8 cellular contexts compared by ENCODE assay signal in the genomic region with DNA sequence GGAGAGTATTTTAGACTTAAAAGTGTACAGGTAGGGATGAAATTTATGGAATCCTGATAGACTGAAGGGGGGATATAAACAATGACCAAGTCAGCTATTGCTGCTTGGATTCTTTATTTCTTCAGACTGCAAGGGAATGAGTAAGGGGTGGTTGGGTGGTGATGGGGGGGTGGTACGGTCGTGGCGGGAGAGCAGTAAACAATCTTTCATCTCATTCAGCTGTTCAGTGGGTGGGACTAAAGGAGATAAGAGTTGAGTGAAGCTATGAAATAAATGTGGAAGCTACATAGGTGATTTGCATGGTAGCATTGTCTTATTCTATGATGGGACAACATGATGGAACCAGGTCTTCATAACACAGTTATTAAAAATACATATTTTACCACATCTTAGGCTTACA. TPM values are rescaled to one million over a fixed set of nuclear protein-coding genes. Genes with fewer than 3 reads are reported as not detected.
A peak's percentile ranks its signal among the peaks of the same experiment; 100 is the strongest.
DNase-seq lines count a peak whose midpoint lies in the region; ATAC-seq, FAIRE-seq and TF ChIP-seq lines count a peak whose summit lies in the region.

No MANE protein-coding gene starts in this region.

- peak overlapping the region; percentile 96 for H3K27ac Mint-ChIP-seq in nephron progenitor cell

- H3K4me1 Mint-ChIP-seq in nephron progenitor cell, result peaks cover 41% of the 10 kb centered on the region

- peak overlapping the region; percentile 98 for H3K4me3 Mint-ChIP-seq in nephron progenitor cell

- H3K9me3 Mint-ChIP-seq in nephron progenitor cell, result peaks cover 10% of the 10 kb centered on the region

- TF ChIP-seq POLR2A in GM12892 (IDR thresholded peaks at IDR 0.05; ENCODE audit: low read depth, low read length), result no peak

- no peak for ATAC-seq in GM18907 (IDR thresholded peaks at IDR 0.05; ENCODE audit: unreplicated experiment)

- H3K27me3 Mint-ChIP-seq in nephron progenitor cell (ENCODE audit: low read depth, poor library complexity), result no peaks in the 10 kb centered on the region

- H3K27ac ChIP-seq in caudate nucleus (ENCODE audit: low read depth, low read length), result peak overlapping the region; percentile 99

- peak; percentile 30 for DNase-seq in Daoy (ENCODE audit: low read depth)
- DNase-seq in NCI-H82 (lab: John Stamatoyannopoulos, UW), result peak; percentile 68
- no peak for DNase-seq in caudate nucleus (lab: John Stamatoyannopoulos, UW)
- DNase-seq in nephron progenitor cell, result peak; percentile 9
- DNase-seq in glomerular visceral epithelial cell (ENCODE audit: extremely low spot score), result no peak
- no peak for DNase-seq in GM12892 (ENCODE audit: insufficient read length)
- DNase-seq in EL, result no peak

- no peak for FAIRE-seq in GM12892 (lab: Jason Lieb, UNC)

- no peak for TF ChIP-seq CTCF in nephron progenitor cell (IDR thresholded peaks at IDR 0.05)

- H3K36me3 Mint-ChIP-seq in nephron progenitor cell (ENCODE audit: low read depth), result peaks cover 28% of the 10 kb centered on the region

RNA-seq across cellular contexts. Expression of a gene that starts 1.8 kb away (rescaled TPM):
- 543 and 627 TPM in 2 replicates for total RNA-seq in Daoy (2014; rRNA removed; shearing (Covaris generic))
- 418 TPM for polyA plus RNA-seq in GM12892 (2012; ENCODE audit: missing spikeins)

Comparison
In these comparisons a context has a peak if more than half of its experiments do, and no peak if none do; other contexts are left out.
1. DNase-seq: peak in Daoy (single experiment), NCI-H82 (single experiment) and nephron progenitor cell (single experiment); none in caudate nucleus (0 of 61), glomerular visceral epithelial cell (single experiment), GM12892 (single experiment) and EL (single experiment).